8 cellular contexts compared by ENCODE assay signal in the genomic region with DNA sequence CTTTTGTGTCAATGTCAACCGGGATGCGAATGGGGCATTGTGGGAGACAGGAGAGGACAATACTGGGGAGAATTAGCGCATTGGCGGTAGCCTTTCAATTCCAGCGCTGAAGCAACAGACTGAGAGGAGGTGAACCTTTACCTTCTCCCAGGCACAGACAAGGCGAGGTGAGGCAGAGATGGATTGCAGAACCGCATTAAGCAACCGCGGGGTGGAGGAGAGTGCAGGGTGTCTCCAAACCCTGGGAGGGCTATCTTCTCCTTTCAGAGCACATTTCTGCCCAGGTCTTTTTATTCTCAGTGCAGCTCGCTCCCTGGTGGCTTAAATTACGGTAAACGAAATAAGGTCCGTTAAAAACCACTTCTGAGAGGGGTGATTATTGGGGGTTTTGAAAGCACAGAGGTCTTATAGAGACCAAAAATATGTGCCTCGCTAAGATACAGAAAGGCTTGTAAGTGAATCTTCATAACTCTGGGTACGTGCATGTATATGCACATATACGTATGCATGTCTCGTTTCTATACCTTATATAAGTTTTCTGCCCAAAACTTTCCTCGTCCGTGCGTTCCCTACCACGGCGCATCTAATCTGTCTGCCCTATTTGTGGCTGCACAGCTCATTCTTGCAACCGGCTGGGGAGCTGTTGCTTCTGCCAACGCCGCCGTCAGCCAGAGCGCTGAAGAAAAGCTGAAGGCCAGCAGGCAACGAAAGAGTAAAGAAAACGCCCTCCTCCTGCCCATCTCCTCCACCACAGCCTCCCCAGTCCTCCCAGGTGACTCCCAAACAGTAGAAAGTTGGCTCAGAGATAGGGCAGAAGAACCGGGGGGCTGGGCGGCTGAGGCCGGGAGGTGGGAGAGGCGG. TPM values are rescaled to one million over a fixed set of nuclear protein-coding genes. Genes with fewer than 3 reads are reported as not detected.
DNase-seq lines count a peak whose midpoint lies in the region; ATAC-seq and TF ChIP-seq lines count a peak whose summit lies in the region.

No MANE protein-coding gene starts in this region.

- H3K4me3 ChIP-seq in BLaER1 (peak overlapping the region; percentile 56), lower lobe of right lung (peak overlapping the region; percentile 29)

- H3K27me3 Mint-ChIP-seq in chondrocyte (ENCODE audit: low read depth) (peaks cover 67% of the 10 kb centered on the region), natural killer cell (ENCODE audit: low read depth in 2 of 2) (peaks cover 2 to 9% of the 10 kb centered on the region in 2 donors)

- H4K20me1 ChIP-seq in BLaER1: peaks cover 5% of the 10 kb centered on the region; the same call in 1 of the 2 replicates

- no peaks in the 10 kb centered on the region for H3K36me3 ChIP-seq in BLaER1
- H3K36me3 ChIP-seq in lower lobe of right lung: no peaks in the 10 kb centered on the region

- H3K27me3 ChIP-seq in BLaER1: peaks cover 40% of the 10 kb centered on the region
- peaks cover 44% of the 10 kb centered on the region for H3K27me3 ChIP-seq in lower lobe of right lung (ENCODE audit: low read depth)

- H3K4me2 ChIP-seq in BLaER1: peak overlapping the region; percentile 62

- ATAC-seq in lower lobe of right lung (peak; percentile 37 to 62), HG03097 (IDR thresholded peaks at IDR 0.05; ENCODE audit: low FRiP score, unreplicated experiment) (no peak), natural killer cell (no peak), GM18870 (IDR thresholded peaks at IDR 0.05; ENCODE audit: unreplicated experiment) (no peak)

- no peak overlapping the region for H3K27ac Mint-ChIP-seq in chondrocyte (ENCODE audit: unreplicated experiment)
- no peak overlapping the region for H3K27ac Mint-ChIP-seq in natural killer cell

- no peak overlapping the region for H3K27ac ChIP-seq in BLaER1
- no peak overlapping the region for H3K27ac ChIP-seq in lower lobe of right lung

- H3K9me3 ChIP-seq in BLaER1 (peaks cover 5% of the 10 kb centered on the region; the same call in 1 of the 2 replicates), lower lobe of right lung (no peaks in the 10 kb centered on the region)

- no peaks in the 10 kb centered on the region for H3K36me3 Mint-ChIP-seq in chondrocyte (ENCODE audit: low read depth)
- H3K36me3 Mint-ChIP-seq in natural killer cell: peaks cover 6% of the 10 kb centered on the region

- peak; percentile 7 for TF ChIP-seq CTCF in chondrocyte (IDR thresholded peaks at IDR 0.05)
- TF ChIP-seq CTCF in lower lobe of right lung (IDR thresholded peaks at IDR 0.05): no peak
- no peak for TF ChIP-seq CTCF in natural killer cell (IDR thresholded peaks at IDR 0.05)

- H3K4me1 Mint-ChIP-seq in chondrocyte (ENCODE audit: low read depth): peaks cover 8% of the 10 kb centered on the region
- no peaks in the 10 kb centered on the region for H3K4me1 Mint-ChIP-seq in natural killer cell

- H3K9me3 Mint-ChIP-seq in chondrocyte (ENCODE audit: low read depth) (no peaks in the 10 kb centered on the region), natural killer cell (peaks cover 4 to 9% of the 10 kb centered on the region in 2 donors)

- H3K4me1 ChIP-seq in BLaER1 (no peaks in the 10 kb centered on the region), lower lobe of right lung (peaks cover 10% of the 10 kb centered on the region)

- intact Hi-C loops in lower lobe of right lung (cut with DNase I) (no loop called here), natural killer cell (cut with micrococcal nuclease) (no loop called here)

- DNase-seq in HK-2 (ENCODE audit: unreplicated experiment): peak; percentile 19
- DNase-seq in chondrocyte (ENCODE audit: low spot score): no peak
- DNase-seq in lower lobe of right lung: no peak
- no peak for DNase-seq in natural killer cell
- DNase-seq in middle frontal gyrus (ENCODE audit: extremely low spot score, low spot score): no peak

- H3K4me3 Mint-ChIP-seq in chondrocyte (ENCODE audit: unreplicated experiment) (peak overlapping the region; percentile 61), natural killer cell (no peak overlapping the region)

- no peak overlapping the region for H3K9ac ChIP-seq in BLaER1

RNA-seq across cellular contexts. Expression of a gene that starts 0.9 kb away (rescaled TPM):
- total RNA-seq in chondrocyte: not detected in 3 replicates
- not detected for total RNA-seq in lower lobe of right lung
- not detected for total RNA-seq in natural killer cell

RNA-seq across cellular contexts. Expression of a gene that starts 37.0 kb away (rescaled TPM):
- not detected in 3 replicates for total RNA-seq in chondrocyte
- not detected for total RNA-seq in lower lobe of right lung
- total RNA-seq in natural killer cell: not detected

Comparison
In these comparisons a context has a peak if more than half of its experiments do, and no peak if none do; other contexts are left out.
1. ATAC-seq: peak in lower lobe of right lung (2 of 2); none in HG03097 (single experiment), natural killer cell (0 of 3) and GM18870 (single experiment).